In the genomic region with DNA sequence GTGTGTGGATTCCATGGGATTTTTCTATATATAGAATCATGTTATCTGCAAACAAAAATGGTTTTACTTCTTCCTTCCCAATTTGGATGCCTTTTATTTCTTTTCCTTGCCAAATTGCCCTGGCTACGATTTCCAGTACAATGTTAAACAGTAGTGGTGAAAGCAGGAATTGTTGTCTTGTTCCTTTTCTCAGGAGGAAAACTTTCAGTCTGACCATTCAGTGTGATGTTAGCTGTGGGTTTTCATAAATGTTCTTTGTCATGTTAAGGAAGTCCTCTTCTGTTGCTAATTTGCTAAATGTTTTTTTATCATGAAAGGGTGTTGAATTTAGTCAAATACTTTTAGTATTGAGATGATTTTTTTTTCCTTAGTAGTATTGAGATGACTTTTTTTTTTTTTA, we compare ENCODE assay signal across 29 cellular contexts. TPM values are rescaled to one million over a fixed set of nuclear protein-coding genes. Genes with fewer than 3 reads are reported as not detected.
"Had no signal": no experiment of that assay in that cellular context is flagged by ENCODE, and none has a peak within 500 bp of the region (broad histone marks: within the 10 kb centered on the region; RNA-seq: fewer than 3 reads in every experiment).

No MANE protein-coding gene starts in this region.

- H3K27me3 ChIP-seq: cardiac muscle cell, neutrophil, ovary, right atrium auricular region, spleen, tibial nerve had no signal

- H3K27ac Mint-ChIP-seq: activated CD4-positive, alpha-beta memory T cell treated with anti-CD3 and anti-CD28 coated beads, Interleukin-2, amount 10 ng/mL, durations not matched to agents 7 days and 5 days; activated CD4-positive, alpha-beta T cell treated with anti-CD3 and anti-CD28 coated beads, Interleukin-2, amount 10 ng/mL, durations not matched to agents 24 days and 14 days; activated naive CD4-positive, alpha-beta T cell treated with anti-CD3 and anti-CD28 coated beads for 36 hours; activated naive CD8-positive, alpha-beta T cell treated with anti-CD3 and anti-CD28 coated beads, Interleukin-2, amount 10 ng/mL, durations not matched to agents 7 days and 5 days; activated T-cell treated with anti-CD3 and anti-CD28 coated beads, Interleukin-2, amount 50 U/mL, for 72 hours; mesothelial cell of epicardium; natural killer cell; stimulated activated naive CD8-positive, alpha-beta T cell treated with anti-CD3 and anti-CD28 coated beads, Interleukin-15, Interleukin-2, amounts not matched to agents 100 ng/mL and 50 ng/mL, for 24 hours had no signal

- H3K36me3 Mint-ChIP-seq: natural killer cell had no signal

- H3K4me3 ChIP-seq: cardiac muscle cell, left ventricle myocardium inferior, ovary, psoas muscle, right atrium auricular region, spleen, tibial nerve had no signal

- H3K27me3 Mint-ChIP-seq: activated CD4-positive, alpha-beta memory T cell treated with anti-CD3 and anti-CD28 coated beads, Interleukin-2, amount 10 ng/mL, durations not matched to agents 7 days and 5 days had no signal

- ATAC-seq: activated CD4-positive, CD25-positive, alpha-beta regulatory T cell treated with anti-CD3 and anti-CD28 coated beads, Interleukin-2, amount 50 U/mL, for 24 hours; activated T-cell treated with anti-CD3 and anti-CD28 coated beads, Interleukin-2, amount 50 U/mL, for 72 hours; esophagus mucosa; natural killer cell; psoas muscle had no signal

- H3K27ac ChIP-seq: cardiac muscle cell, left ventricle myocardium inferior, neutrophil, ovary, psoas muscle, right atrium auricular region, spleen, tibial nerve had no signal

- H3K4me1 Mint-ChIP-seq: activated naive CD8-positive, alpha-beta T cell treated with anti-CD3 and anti-CD28 coated beads, Interleukin-2, amount 10 ng/mL, durations not matched to agents 7 days and 5 days; mesothelial cell of epicardium; natural killer cell had no signal

- H3K4me3 Mint-ChIP-seq: activated CD4-positive, alpha-beta memory T cell treated with anti-CD3 and anti-CD28 coated beads, Interleukin-2, amount 10 ng/mL, durations not matched to agents 7 days and 5 days; activated CD4-positive, alpha-beta T cell treated with anti-CD3 and anti-CD28 coated beads, Interleukin-2, amount 10 ng/mL, durations not matched to agents 24 days and 14 days; activated naive CD4-positive, alpha-beta T cell treated with anti-CD3 and anti-CD28 coated beads for 36 hours; activated naive CD8-positive, alpha-beta T cell treated with anti-CD3 and anti-CD28 coated beads, Interleukin-2, amount 10 ng/mL, durations not matched to agents 7 days and 5 days; activated T-cell treated with anti-CD3 and anti-CD28 coated beads, Interleukin-2, amount 50 U/mL, for 72 hours; mesothelial cell of epicardium; natural killer cell; stimulated activated naive CD8-positive, alpha-beta T cell treated with anti-CD3 and anti-CD28 coated beads, Interleukin-15, Interleukin-2, amounts not matched to agents 100 ng/mL and 50 ng/mL, for 24 hours had no signal

- H3K36me3 ChIP-seq: cardiac muscle cell, neutrophil, ovary, right atrium auricular region had no signal

- DNase-seq: activated CD4-positive, alpha-beta memory T cell treated with anti-CD3 and anti-CD28 coated beads, Interleukin-2, amount 10 ng/mL, durations not matched to agents 7 days and 5 days; activated CD4-positive, alpha-beta T cell treated with anti-CD3 and anti-CD28 coated beads, Interleukin-2, amount 10 ng/mL, durations not matched to agents 24 days and 14 days; activated effector memory CD4-positive, alpha-beta T cell treated with Interleukin-2 at 50 U/mL for 16 hours; activated naive CD4-positive, alpha-beta T cell treated with anti-CD3 and anti-CD28 coated beads for 36 hours; activated naive CD8-positive, alpha-beta T cell treated with anti-CD3 and anti-CD28 coated beads, Interleukin-2, amount 10 ng/mL, durations not matched to agents 7 days and 5 days; activated T-cell treated with anti-CD3 and anti-CD28 coated beads, Interleukin-2, amount 50 U/mL, for 72 hours; amniotic stem cell; effector memory CD4-positive, alpha-beta T cell; foreskin fibroblast; hippocampal formation; left ventricle myocardium inferior; natural killer cell; ovary; psoas muscle; spleen; stimulated activated CD4-positive, alpha-beta T cell treated with anti-CD3 and anti-CD28 coated beads, Interleukin-4, amount 100 ng/mL, for 4 hours; substantia nigra had no signal

- H3K4me1 ChIP-seq: left ventricle myocardium inferior, psoas muscle had no signal

- H3K9me3 Mint-ChIP-seq: activated CD4-positive, alpha-beta memory T cell treated with anti-CD3 and anti-CD28 coated beads, Interleukin-2, amount 10 ng/mL, durations not matched to agents 7 days and 5 days; activated naive CD4-positive, alpha-beta T cell treated with anti-CD3 and anti-CD28 coated beads for 36 hours; activated naive CD8-positive, alpha-beta T cell treated with anti-CD3 and anti-CD28 coated beads, Interleukin-2, amount 10 ng/mL, durations not matched to agents 7 days and 5 days; activated T-cell treated with anti-CD3 and anti-CD28 coated beads, Interleukin-2, amount 50 U/mL, for 72 hours; mesothelial cell of epicardium; natural killer cell; stimulated activated naive CD8-positive, alpha-beta T cell treated with anti-CD3 and anti-CD28 coated beads, Interleukin-15, Interleukin-2, amounts not matched to agents 100 ng/mL and 50 ng/mL, for 24 hours had no signal

- H3K9me3 ChIP-seq: left ventricle myocardium inferior, neutrophil, ovary, psoas muscle, right atrium auricular region, spleen, tibial nerve had no signal

RNA-seq across cellular contexts. Expression of a gene that starts 17.3 kb away (rescaled TPM):
- total RNA-seq: activated CD4-positive, alpha-beta memory T cell treated with anti-CD3 and anti-CD28 coated beads, Interleukin-2, amount 10 ng/mL, durations not matched to agents 7 days and 5 days; activated CD4-positive, alpha-beta T cell treated with anti-CD3 and anti-CD28 coated beads, Interleukin-2, amount 10 ng/mL, durations not matched to agents 24 days and 14 days; activated naive CD4-positive, alpha-beta T cell treated with anti-CD3 and anti-CD28 coated beads for 36 hours; activated naive CD8-positive, alpha-beta T cell treated with anti-CD3 and anti-CD28 coated beads, Interleukin-2, amount 10 ng/mL, durations not matched to agents 7 days and 5 days; activated T-cell treated with anti-CD3 and anti-CD28 coated beads, Interleukin-2, amount 50 U/mL, for 72 hours; dermis microvascular lymphatic vessel endothelial cell; glomerular endothelial cell; lung microvascular endothelial cell; natural killer cell; T-helper 2 cell treated with Interferon-gamma antibody and Interleukin-4, amounts not matched to agents 100 ng/mL and 5 ng/mL, for 36 hours had no signal
